In the genomic region with DNA sequence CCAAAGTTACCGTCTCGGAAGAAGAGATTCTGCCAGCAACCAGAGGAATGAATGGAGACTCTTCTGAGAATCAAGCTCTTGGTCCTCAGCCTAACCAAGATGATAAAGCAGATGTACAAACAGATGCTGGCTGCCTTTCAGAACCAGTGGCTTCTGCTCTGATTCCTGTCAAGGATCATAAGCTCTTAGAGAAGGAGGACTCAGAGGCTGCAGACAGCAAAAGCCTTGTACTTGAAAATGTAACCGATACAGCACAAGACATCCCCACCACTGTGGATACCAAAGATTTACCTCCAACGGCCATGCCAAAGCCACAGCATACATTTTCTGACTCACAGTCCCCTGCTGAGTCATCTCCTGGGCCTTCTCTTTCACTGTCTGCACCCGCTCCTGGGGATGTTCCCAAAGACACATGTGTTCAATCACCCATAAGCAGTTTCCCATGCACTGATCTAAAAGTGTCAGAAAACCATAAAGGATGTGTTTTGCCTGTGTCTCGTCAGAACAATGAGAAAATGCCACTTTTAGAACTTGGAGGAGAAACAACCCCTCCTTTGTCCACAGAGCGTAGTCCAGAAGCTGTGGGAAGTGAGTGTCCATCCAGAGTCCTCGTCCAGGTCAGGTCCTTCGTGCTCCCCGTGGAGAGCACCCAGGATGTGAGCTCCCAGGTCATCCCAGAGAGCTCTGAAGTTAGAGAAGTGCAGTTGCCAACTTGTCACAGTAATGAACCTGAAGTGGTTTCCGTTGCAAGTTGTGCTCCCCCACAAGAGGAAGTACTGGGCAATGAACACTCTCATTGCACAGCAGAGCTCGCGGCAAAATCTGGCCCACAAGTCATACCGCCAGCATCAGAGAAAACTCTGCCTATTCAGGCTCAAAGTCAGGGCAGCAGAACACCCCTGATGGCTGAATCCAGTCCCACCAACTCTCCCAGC, we compare ENCODE assay signal across 8 cellular contexts.
A peak's percentile ranks its signal among the peaks of the same experiment; 100 is the strongest.
DNase-seq lines count a peak whose midpoint lies in the region; ATAC-seq and TF ChIP-seq lines count a peak whose summit lies in the region.

No MANE protein-coding gene starts in this region.

- DNase-seq in RPMI7951 (ENCODE audit: low read depth) (peak; percentile 100), left ventricle myocardium superior (peak; percentile 46), HEK293T (ENCODE audit: extremely low spot score) (no peak), NCI-H2029 (lab: John Stamatoyannopoulos, UW) (no peak)
- peak; percentile 43 to 64 for DNase-seq in activated T-helper 1 cell treated with anti-CD3 and anti-CD28 coated beads, Interleukin-2, amount 50 U/mL, for 16 hours (ENCODE audit: low read depth in 1 of 2, low spot score in 1 of 2)
- DNase-seq in stimulated activated CD4-positive, alpha-beta T cell treated with anti-CD3 and anti-CD28 coated beads, TNF-alpha, amount 100 ng/mL, for 4 hours (ENCODE audit: low read depth in 3 of 3), result peak in 2 of 3 experiments; percentile 62 to 66

- intact Hi-C loops in left ventricle myocardium superior (cut with micrococcal nuclease), result no loop called here

- POLR2A ChIA-PET in HEK293T (lab: Yijun Ruan, JAX), result no interaction called here

- ATAC-seq in GM18868 (IDR thresholded peaks at IDR 0.05; ENCODE audit: unreplicated experiment), result peak; percentile 56
- ATAC-seq in HG03045 (IDR thresholded peaks at IDR 0.05; ENCODE audit: unreplicated experiment), result peak; percentile 60
- peak; percentile 73 for ATAC-seq in left ventricle myocardium superior

- CTCF ChIA-PET in HEK293T (lab: Yijun Ruan, JAX), result no interaction called here

TF ChIP-seq in HEK293T, 16 proteins besides CTCF, POLR2A, EP300 and RAD21:
- TF ChIP-seq BHLHE40 (IDR thresholded peaks at IDR 0.05; ENCODE audit: borderline replicate concordance), result no peak
- TF ChIP-seq SP1 (IDR thresholded peaks at IDR 0.05), result no peak
- no peak for TF ChIP-seq FOXM1 (IDR thresholded peaks at IDR 0.05; ENCODE audit: borderline replicate concordance)
- no peak for TF ChIP-seq HDGF (IDR thresholded peaks at IDR 0.05; ENCODE audit: borderline replicate concordance)
- TF ChIP-seq ELF4 (IDR thresholded peaks at IDR 0.05), result no peak
- no peak for TF ChIP-seq TARDBP (IDR thresholded peaks at IDR 0.05)
- TF ChIP-seq L3MBTL2 (conservative IDR thresholded peaks at IDR 0.05), result no peak
- TF ChIP-seq LEF1 (IDR thresholded peaks at IDR 0.05; ENCODE audit: borderline replicate concordance), result no peak
- TF ChIP-seq FOXA1 (IDR thresholded peaks at IDR 0.05), result no peak
- TF ChIP-seq NFRKB (IDR thresholded peaks at IDR 0.05), result no peak
- TF ChIP-seq, protein P1, sequence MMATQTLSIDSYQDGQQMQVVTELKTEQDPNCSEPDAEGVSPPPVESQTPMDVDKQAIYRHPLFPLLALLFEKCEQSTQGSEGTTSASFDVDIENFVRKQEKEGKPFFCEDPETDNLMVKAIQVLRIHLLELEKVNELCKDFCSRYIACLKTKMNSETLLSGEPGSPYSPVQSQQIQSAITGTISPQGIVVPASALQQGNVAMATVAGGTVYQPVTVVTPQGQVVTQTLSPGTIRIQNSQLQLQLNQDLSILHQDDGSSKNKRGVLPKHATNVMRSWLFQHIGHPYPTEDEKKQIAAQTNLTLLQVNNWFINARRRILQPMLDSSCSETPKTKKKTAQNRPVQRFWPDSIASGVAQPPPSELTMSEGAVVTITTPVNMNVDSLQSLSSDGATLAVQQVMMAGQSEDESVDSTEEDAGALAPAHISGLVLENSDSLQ (IDR thresholded peaks at IDR 0.05), result no peak
- TF ChIP-seq ARNT (IDR thresholded peaks at IDR 0.05), result no peak
- TF ChIP-seq SUZ12 (IDR thresholded peaks at IDR 0.05), result no peak

Comparison
In these comparisons a context has a peak if more than half of its experiments do, and no peak if none do; other contexts are left out.
1. DNase-seq: peak in RPMI7951 (single experiment), activated T-helper 1 cell treated with anti-CD3 and anti-CD28 coated beads, Interleukin-2, amount 50 U/mL, for 16 hours (2 of 2), left ventricle myocardium superior (single experiment) and stimulated activated CD4-positive, alpha-beta T cell treated with anti-CD3 and anti-CD28 coated beads, TNF-alpha, amount 100 ng/mL, for 4 hours (2 of 3); none in HEK293T (single experiment) and NCI-H2029 (single experiment).
2. Peak in every context shown above with its lines, with median percentiles within 50 percentile points of each other: ATAC-seq.